ENCODE assay signal across 30 cellular contexts in genomic region chr1:77388655-77389054, GRCh38.
DNase-seq lines count a peak whose midpoint lies in the region; ATAC-seq and TF ChIP-seq lines count a peak whose summit lies in the region.
"Had no signal": no experiment of that assay in that cellular context is flagged by ENCODE, and none has a peak within 500 bp of the region (broad histone marks: within the 10 kb centered on the region; RNA-seq: fewer than 3 reads in every experiment).

No MANE protein-coding gene starts in this region.

- intact Hi-C loops in breast epithelium (cut with DNase I; ENCODE audit: low total_unique reads) (no loop called here), mammary epithelial cell (cut with micrococcal nuclease) (no loop called here)

- TF ChIP-seq POLR2A in breast epithelium (IDR thresholded peaks at IDR 0.05): no peak

- WGBS in mammary epithelial cell (ENCODE audit: low coverage, missing lambda C conversion rate): 89% methylated on average over 3 of the region's 3 CpGs

- no peak for DNase-seq in breast epithelium (ENCODE audit: low spot score in 2 of 2)
- no peak for DNase-seq in mammary epithelial cell
- DNase-seq in activated T-cell treated with anti-CD3 and anti-CD28 coated beads, Interleukin-2, amount 50 U/mL, for 72 hours: no peak
- DNase-seq in GM23338 (ENCODE audit: low spot score): no peak
- DNase-seq in NCI-H1694 (lab: John Stamatoyannopoulos, UW): no peak
- no peak for DNase-seq in HEK293T (ENCODE audit: extremely low spot score)
- DNase-seq: activated CD4-positive, CD25-positive, alpha-beta regulatory T cell treated with anti-CD3 and anti-CD28 coated beads, Interleukin-2, amount 50 U/mL, for 72 hours; activated CD8-positive, alpha-beta memory T cell treated with anti-CD3 and anti-CD28 coated beads for 24 hours; activated effector memory CD4-positive, alpha-beta T cell treated with anti-CD3 and anti-CD28 coated beads, Interleukin-2, amount 50 U/mL, for 16 hours; activated naive CD8-positive, alpha-beta T cell treated with anti-CD3 and anti-CD28 coated beads, Interleukin-2, amount 50 U/mL, for 24 hours; CD8-positive, alpha-beta T cell; effector CD8-positive, alpha-beta T cell; GOT3; left ventricle myocardium superior; midbrain; naive thymus-derived CD8-positive, alpha-beta T cell; NCI-H2171; NCI-H510A; stimulated activated naive CD4-positive, alpha-beta T cell; T-cell had no signal

- ATAC-seq in activated T-cell treated with anti-CD3 and anti-CD28 coated beads, Interleukin-2, amount 50 U/mL, for 72 hours (replicated peaks in 1 of 2): no peak
- ATAC-seq in GM23338: no peak
- ATAC-seq: activated naive CD8-positive, alpha-beta T cell treated with anti-CD3 and anti-CD28 coated beads, Interleukin-2, amount 50 U/mL, for 24 hours; CD8-positive, alpha-beta T cell; esophagus mucosa; gastroesophageal sphincter; GM12878; left ventricle myocardium superior; naive thymus-derived CD8-positive, alpha-beta T cell; Panc1; T-cell had no signal

- no peaks in the 10 kb centered on the region for H3K9me2 ChIP-seq in GM23338 (ENCODE audit: insufficient read depth)

- H3K9me3 Mint-ChIP-seq in activated T-cell treated with anti-CD3 and anti-CD28 coated beads, Interleukin-2, amount 50 U/mL, for 72 hours: no peaks in the 10 kb centered on the region
- H3K9me3 Mint-ChIP-seq in GM23338: no peaks in the 10 kb centered on the region; the same call in 2 of the 3 replicates
- H3K9me3 Mint-ChIP-seq: activated naive CD8-positive, alpha-beta T cell treated with anti-CD3 and anti-CD28 coated beads, Interleukin-2, amount 50 U/mL, for 24 hours; brain; CD8-positive, alpha-beta T cell had no signal

- H3K4me2 ChIP-seq in mammary epithelial cell (ENCODE audit: insufficient read depth, low read depth, low read length) (no peak overlapping the region), GM23338 (no peak overlapping the region)
- H3K4me2 ChIP-seq: KMS-11 had no signal

- no peaks in the 10 kb centered on the region for H3K36me3 ChIP-seq in breast epithelium
- no peaks in the 10 kb centered on the region for H3K36me3 ChIP-seq in mammary epithelial cell (ENCODE audit: insufficient read depth, low read length)
- H3K36me3 ChIP-seq in GM23338 (ENCODE audit: insufficient read depth): no peaks in the 10 kb centered on the region
- H3K36me3 ChIP-seq: gastroesophageal sphincter, SJSA1, vagina had no signal

- H4K20me1 ChIP-seq in mammary epithelial cell (ENCODE audit: insufficient read depth, low read length) (no peaks in the 10 kb centered on the region), GM23338 (replicated peaks; ENCODE audit: insufficient read depth) (no peaks in the 10 kb centered on the region)

- no peaks in the 10 kb centered on the region for H3K4me1 ChIP-seq in breast epithelium
- H3K4me1 ChIP-seq in mammary epithelial cell (ENCODE audit: insufficient read depth, low read length): no peaks in the 10 kb centered on the region
- H3K4me1 ChIP-seq in GM23338 (ENCODE audit: insufficient read depth): peaks cover 15% of the 10 kb centered on the region
- H3K4me1 ChIP-seq: SJSA1, vagina had no signal

- H3K79me2 ChIP-seq in mammary epithelial cell (ENCODE audit: insufficient read depth, low read length): no peaks in the 10 kb centered on the region
- H3K79me2 ChIP-seq in GM23338 (replicated peaks; ENCODE audit: insufficient read depth): no peaks in the 10 kb centered on the region

- H2AFZ ChIP-seq in mammary epithelial cell (ENCODE audit: low read depth, low read length) (no peak overlapping the region), GM23338 (no peak overlapping the region)

- POLR2A ChIA-PET in HEK293T (lab: Yijun Ruan, JAX): no interaction called here

- no peak overlapping the region for H3K9ac ChIP-seq in mammary epithelial cell (ENCODE audit: insufficient read depth, low read length)
- H3K9ac ChIP-seq: KMS-11 had no signal

- dilution Hi-C loops in mammary epithelial cell (cut with HindIII; ENCODE audit: low sequenced_read_pairs): no loop called here

- no peak overlapping the region for H3K4me3 ChIP-seq in breast epithelium
- H3K4me3 ChIP-seq in mammary epithelial cell (replicated peaks in 1 of 3; ENCODE audit: insufficient read depth in 1 of 3, low read depth in 2 of 3, low read length in 3 of 3): no peak overlapping the region
- no peak overlapping the region for H3K4me3 ChIP-seq in GM23338
- H3K4me3 ChIP-seq: gastroesophageal sphincter, GM12878, SJSA1, vagina had no signal

- H3K27ac Mint-ChIP-seq in activated T-cell treated with anti-CD3 and anti-CD28 coated beads, Interleukin-2, amount 50 U/mL, for 72 hours: no peak overlapping the region
- no peak overlapping the region for H3K27ac Mint-ChIP-seq in GM23338
- H3K27ac Mint-ChIP-seq: activated naive CD8-positive, alpha-beta T cell treated with anti-CD3 and anti-CD28 coated beads, Interleukin-2, amount 50 U/mL, for 24 hours; CD8-positive, alpha-beta T cell; T-cell had no signal

- H3K4me3 Mint-ChIP-seq in activated T-cell treated with anti-CD3 and anti-CD28 coated beads, Interleukin-2, amount 50 U/mL, for 72 hours: peak overlapping the region in 1 of 2 donors; percentile 8
- H3K4me3 Mint-ChIP-seq in GM23338: no peak overlapping the region
- H3K4me3 Mint-ChIP-seq: activated naive CD8-positive, alpha-beta T cell treated with anti-CD3 and anti-CD28 coated beads, Interleukin-2, amount 50 U/mL, for 24 hours; brain; CD8-positive, alpha-beta T cell; naive thymus-derived CD8-positive, alpha-beta T cell; T-cell had no signal

- CTCF ChIA-PET in mammary epithelial cell (lab: Charles Lee; ENCODE audit: low non-redundant PET): no interaction called here
- CTCF ChIA-PET in HEK293T (lab: Yijun Ruan, JAX): interaction anchor here (0.6 kb wide), 1 partner anchor 119 kb away, joined by 7 read pairs; no protein-coding TSS in a partner anchor

- H3K36me3 Mint-ChIP-seq in activated T-cell treated with anti-CD3 and anti-CD28 coated beads, Interleukin-2, amount 50 U/mL, for 72 hours (ENCODE audit: insufficient read depth in 2 of 2): no peaks in the 10 kb centered on the region
- H3K36me3 Mint-ChIP-seq in GM23338 (ENCODE audit: low read depth): no peaks in the 10 kb centered on the region
- H3K36me3 Mint-ChIP-seq: brain had no signal

- no TSS peak for BruUV-seq in mammary epithelial cell (replicated peaks; lab: Mats Ljungman, UMichigan)

- in situ Hi-C loops in mammary epithelial cell (cut with MboI; ENCODE audit: low sequenced_read_pairs in 2 of 2): no loop called here

- H3K27me3 Mint-ChIP-seq in activated T-cell treated with anti-CD3 and anti-CD28 coated beads, Interleukin-2, amount 50 U/mL, for 72 hours (ENCODE audit: low read depth): no peaks in the 10 kb centered on the region
- H3K27me3 Mint-ChIP-seq in GM23338 (ENCODE audit: insufficient read depth, low read depth, poor library complexity): peaks cover 2% of the 10 kb centered on the region
- H3K27me3 Mint-ChIP-seq: activated naive CD8-positive, alpha-beta T cell treated with anti-CD3 and anti-CD28 coated beads, Interleukin-2, amount 50 U/mL, for 24 hours; brain; T-cell had no signal

- TF ChIP-seq CTCF in breast epithelium (IDR thresholded peaks at IDR 0.05) (no peak), mammary epithelial cell (conservative IDR thresholded peaks at IDR 0.05 in 1 of 2, IDR thresholded peaks at IDR 0.05 in 1 of 2; ENCODE audit: extremely low read depth in 1 of 2, insufficient read depth in 1 of 2, low read depth in 1 of 2, low read length in 2 of 2) (no peak), GM23338 (conservative IDR thresholded peaks at IDR 0.05; ENCODE audit: low read depth in 2 of 2) (no peak)

- peaks cover 14% of the 10 kb centered on the region for H3K4me1 Mint-ChIP-seq in activated T-cell treated with anti-CD3 and anti-CD28 coated beads, Interleukin-2, amount 50 U/mL, for 72 hours (ENCODE audit: low read depth)
- peaks cover 25% of the 10 kb centered on the region; the same call in 2 of the 3 replicates for H3K4me1 Mint-ChIP-seq in GM23338

- H3K27ac ChIP-seq in breast epithelium (peak overlapping the region; percentile 32 to 34), mammary epithelial cell (ENCODE audit: insufficient read depth, low read depth, low read length) (no peak overlapping the region), angular gyrus (ENCODE audit: low read depth, low read length) (peak overlapping the region; percentile 72), layer of hippocampus (ENCODE audit: low read depth, low read length) (peak overlapping the region; percentile 54), GM23338 (ENCODE audit: low read depth) (no peak overlapping the region)
- H3K27ac ChIP-seq: gastroesophageal sphincter, KMS-11, SJSA1, vagina had no signal

- H3K9me3 ChIP-seq in breast epithelium (no peaks in the 10 kb centered on the region), mammary epithelial cell (replicated peaks; ENCODE audit: insufficient read depth, low read length) (no peaks in the 10 kb centered on the region)
- H3K9me3 ChIP-seq: gastroesophageal sphincter, SJSA1, vagina had no signal

- no peaks in the 10 kb centered on the region for H3F3A ChIP-seq in GM23338 (replicated peaks; ENCODE audit: low read depth)

- no peaks in the 10 kb centered on the region for H3K27me3 ChIP-seq in breast epithelium
- H3K27me3 ChIP-seq in mammary epithelial cell (ENCODE audit: insufficient read depth, low read length): peaks cover 3% of the 10 kb centered on the region
- H3K27me3 ChIP-seq in layer of hippocampus (ENCODE audit: control insufficient read depth, insufficient read depth, low read length): no peaks in the 10 kb centered on the region
- no peaks in the 10 kb centered on the region for H3K27me3 ChIP-seq in GM23338 (ENCODE audit: insufficient read depth)
- H3K27me3 ChIP-seq: gastroesophageal sphincter, SJSA1, vagina had no signal

TF ChIP-seq in GM23338, 12 proteins besides CTCF, POLR2A, EP300 and RAD21 (continues in another document):
- TF ChIP-seq EZH2phosphoT487 (IDR thresholded peaks at IDR 0.05; ENCODE audit: unreplicated experiment): no peak

TF ChIP-seq in HEK293T, 16 proteins besides CTCF, POLR2A, EP300 and RAD21:
- TF ChIP-seq CTBP1 (IDR thresholded peaks at IDR 0.05; ENCODE audit: borderline replicate concordance) (no peak), SUZ12 (IDR thresholded peaks at IDR 0.05) (no peak), TARDBP (IDR thresholded peaks at IDR 0.05) (no peak), PKNOX1 (IDR thresholded peaks at IDR 0.05) (no peak), ELF4 (IDR thresholded peaks at IDR 0.05) (no peak), FOXA1 (IDR thresholded peaks at IDR 0.05) (no peak), FOXK2 (IDR thresholded peaks at IDR 0.05) (no peak), HDGF (IDR thresholded peaks at IDR 0.05; ENCODE audit: borderline replicate concordance) (no peak)

Comparison
In these comparisons a context has a peak if more than half of its experiments do, and no peak if none do; other contexts are left out.
1. H3K27ac ChIP-seq: peak in breast epithelium (2 of 2), angular gyrus (single experiment) and layer of hippocampus (single experiment); none in mammary epithelial cell (single experiment) and GM23338 (single experiment).